In the genomic region with DNA sequence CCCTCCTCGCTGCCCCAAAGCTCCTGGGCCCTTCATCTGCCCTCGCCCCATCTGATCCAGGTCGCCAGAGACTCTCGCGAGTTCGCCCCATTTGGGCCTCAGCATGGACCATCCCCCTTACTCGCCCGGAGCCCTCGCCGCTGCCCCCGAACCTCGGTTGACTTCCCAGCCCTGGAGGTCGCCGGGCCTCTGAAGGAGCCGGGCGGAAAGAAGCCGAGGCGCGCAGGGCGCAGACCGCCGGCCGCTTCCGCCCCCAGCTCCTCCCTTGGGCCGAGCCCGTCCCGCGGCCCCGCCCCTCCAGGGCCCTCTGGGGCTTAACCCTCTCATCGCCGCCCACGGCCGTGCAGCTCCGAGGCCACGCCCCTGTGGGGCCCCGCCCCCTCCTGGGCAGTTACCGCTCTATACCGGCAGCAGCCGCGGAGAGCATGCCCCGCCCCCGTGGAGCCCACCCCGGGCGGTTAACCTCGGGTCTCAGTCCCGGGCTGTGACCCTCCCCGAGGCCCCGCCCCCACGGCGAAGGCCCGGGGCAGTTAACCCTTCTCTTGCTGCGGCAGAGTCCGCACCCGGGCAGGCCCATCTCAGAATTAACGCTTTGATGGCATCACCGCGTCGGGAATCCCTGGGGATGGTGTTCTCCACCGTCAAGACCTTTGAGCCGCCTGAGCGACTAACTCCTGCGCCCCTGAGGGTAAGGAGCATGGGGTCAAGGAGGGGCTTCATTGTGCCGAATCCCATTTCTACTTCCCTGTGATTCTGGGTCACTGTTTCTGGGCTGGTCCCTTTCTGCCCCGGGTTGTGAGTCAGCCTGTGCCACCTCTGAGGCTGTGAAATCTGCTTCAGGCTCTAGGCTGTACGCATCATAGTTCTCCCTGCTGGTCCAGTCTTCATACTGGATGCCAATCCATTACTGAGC, we compare ENCODE assay signal across 8 cellular contexts.
A peak's percentile ranks its signal among the peaks of the same experiment; 100 is the strongest.
DNase-seq lines count a peak whose midpoint lies in the region; ATAC-seq and TF ChIP-seq lines count a peak whose summit lies in the region.

A gene with protein sequence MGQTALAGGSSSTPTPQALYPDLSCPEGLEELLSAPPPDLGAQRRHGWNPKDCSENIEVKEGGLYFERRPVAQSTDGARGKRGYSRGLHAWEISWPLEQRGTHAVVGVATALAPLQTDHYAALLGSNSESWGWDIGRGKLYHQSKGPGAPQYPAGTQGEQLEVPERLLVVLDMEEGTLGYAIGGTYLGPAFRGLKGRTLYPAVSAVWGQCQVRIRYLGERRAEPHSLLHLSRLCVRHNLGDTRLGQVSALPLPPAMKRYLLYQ (minus strand): TSS at position 210 of the 913 bp plus-strand sequence. CDS start 402 bp downstream, outside the sequence.

- no peak for TF ChIP-seq CTCF in AG10803 (conservative IDR thresholded peaks at IDR 0.05; ENCODE audit: low read length)

- ATAC-seq in GM19043 (IDR thresholded peaks at IDR 0.05; ENCODE audit: low read depth, unreplicated experiment): peak; percentile 71
- ATAC-seq in HG03354 (IDR thresholded peaks at IDR 0.05; ENCODE audit: poor library complexity, severe bottlenecking, unreplicated experiment): peak; percentile 79

- DNase-seq in AG10803 (ENCODE audit: low read depth) (peak; percentile 91), NCI-H446 treated with DMSO at 0.1 percent for 48 hours (lab: John Stamatoyannopoulos, UW) (peak; percentile 90), islet precursor cell (peak; percentile 100)
- peak; percentile 99 for DNase-seq in activated CD4-positive, CD25-positive, alpha-beta regulatory T cell treated with anti-CD3 and anti-CD28 coated beads, Interleukin-2, amount 50 U/mL, for 16 hours (ENCODE audit: low read depth, low spot score)
- peak; percentile 97 for DNase-seq in central memory CD4-positive, alpha-beta T cell
- peak; percentile 99 for DNase-seq in stimulated activated CD4-positive, alpha-beta T cell treated with anti-CD3 and anti-CD28 coated beads, Interleukin-12 subunit alpha, Interleukin-12 subunit beta, amount 100 ng/mL, for 4 hours

- H3K4me3 ChIP-seq in AG10803 (ENCODE audit: low read length): peak within 1 kb of the TSS; percentile 83

Comparison
In these comparisons a context has a peak if more than half of its experiments do, and no peak if none do; other contexts are left out.
1. Peak in every context shown above with its lines: DNase-seq, ATAC-seq and H3K4me3 ChIP-seq.